Comparison of ENCODE assay signal across 8 cellular contexts in genomic region chr6:89144358-89145041, GRCh38. TPM values are rescaled to one million over a fixed set of nuclear protein-coding genes. Genes with fewer than 3 reads are reported as not detected.
A peak's percentile ranks its signal among the peaks of the same experiment; 100 is the strongest.
DNase-seq lines count a peak whose midpoint lies in the region; ATAC-seq, FAIRE-seq and TF ChIP-seq lines count a peak whose summit lies in the region.

No MANE protein-coding gene starts in this region.

- H3K9me3 Mint-ChIP-seq in activated T-cell treated with anti-CD3 and anti-CD28 coated beads, Interleukin-2, amount 50 U/mL, for 4 hours: no peaks in the 10 kb centered on the region
- H3K9me3 Mint-ChIP-seq in activated T-cell treated with anti-CD3 and anti-CD28 coated beads, Interleukin-2, amount 50 U/mL, for 72 hours: no peaks in the 10 kb centered on the region
- no peaks in the 10 kb centered on the region for H3K9me3 Mint-ChIP-seq in HFFc6

- H3K36me3 ChIP-seq in SJCRH30 (no peaks in the 10 kb centered on the region), thoracic aorta (no peaks in the 10 kb centered on the region), kidney (ENCODE audit: control insufficient read depth in 1 of 2, insufficient read depth in 2 of 2, low read length in 2 of 2) (peaks cover 0 to under 1% of the 10 kb centered on the region in 2 donors)

- H3K4me3 ChIP-seq in SJCRH30 (peak overlapping the region; percentile 84), thoracic aorta (peak overlapping the region; percentile 90), kidney (ENCODE audit: low read length in 2 of 2) (no peak overlapping the region)

- H3K4me3 Mint-ChIP-seq in activated T-cell treated with anti-CD3 and anti-CD28 coated beads, Interleukin-2, amount 50 U/mL, for 4 hours: peak overlapping the region; percentile 31
- peak overlapping the region in 1 of 2 donors; percentile 20 for H3K4me3 Mint-ChIP-seq in activated T-cell treated with anti-CD3 and anti-CD28 coated beads, Interleukin-2, amount 50 U/mL, for 72 hours
- H3K4me3 Mint-ChIP-seq in HFFc6: no peak overlapping the region

- H3K9ac ChIP-seq in kidney (ENCODE audit: low read length in 2 of 2): peak overlapping the region in 1 of 2 donors; percentile 8

- no peaks in the 10 kb centered on the region for H3K27me3 ChIP-seq in SJCRH30
- H3K27me3 ChIP-seq in thoracic aorta (replicated peaks; ENCODE audit: insufficient read depth): no peaks in the 10 kb centered on the region

- DNase-seq in activated T-cell treated with anti-CD3 and anti-CD28 coated beads, Interleukin-2, amount 50 U/mL, for 4 hours: no peak
- DNase-seq in activated T-cell treated with anti-CD3 and anti-CD28 coated beads, Interleukin-2, amount 50 U/mL, for 72 hours: no peak
- peak; percentile 4 to 47 for DNase-seq in SJCRH30
- DNase-seq in thoracic aorta (ENCODE audit: low spot score): no peak
- DNase-seq in HFFc6: no peak
- no peak for DNase-seq in kidney
- no peak for DNase-seq in anterior cingulate cortex (lab: John Stamatoyannopoulos, UW)

- FAIRE-seq in kidney (lab: Jason Lieb, UNC): no peak

- peaks cover 33% of the 10 kb centered on the region for H3K4me1 Mint-ChIP-seq in activated T-cell treated with anti-CD3 and anti-CD28 coated beads, Interleukin-2, amount 50 U/mL, for 4 hours (ENCODE audit: low read depth)
- H3K4me1 Mint-ChIP-seq in activated T-cell treated with anti-CD3 and anti-CD28 coated beads, Interleukin-2, amount 50 U/mL, for 72 hours (ENCODE audit: low read depth): peaks cover 37% of the 10 kb centered on the region
- peaks cover 46% of the 10 kb centered on the region for H3K4me1 Mint-ChIP-seq in HFFc6 (ENCODE audit: low read depth)

- no peak overlapping the region for H3K27ac Mint-ChIP-seq in activated T-cell treated with anti-CD3 and anti-CD28 coated beads, Interleukin-2, amount 50 U/mL, for 72 hours
- H3K27ac Mint-ChIP-seq in HFFc6: no peak overlapping the region

- H3K27ac ChIP-seq in SJCRH30 (no peak overlapping the region), thoracic aorta (peak overlapping the region in 1 of 2 donors; percentile 21), kidney (ENCODE audit: low read depth in 2 of 2, low read length in 2 of 2) (no peak overlapping the region)

- intact Hi-C loops in kidney (cut with DNase I): no loop called here

- H3K36me3 Mint-ChIP-seq in activated T-cell treated with anti-CD3 and anti-CD28 coated beads, Interleukin-2, amount 50 U/mL, for 4 hours (ENCODE audit: insufficient read depth): peaks cover 9% of the 10 kb centered on the region
- H3K36me3 Mint-ChIP-seq in activated T-cell treated with anti-CD3 and anti-CD28 coated beads, Interleukin-2, amount 50 U/mL, for 72 hours (ENCODE audit: insufficient read depth in 2 of 2): peaks cover 7 to 11% of the 10 kb centered on the region in 2 donors
- no peaks in the 10 kb centered on the region; the same call in 1 of the 2 replicates for H3K36me3 Mint-ChIP-seq in HFFc6 (ENCODE audit: low read depth)

- ATAC-seq in activated T-cell treated with anti-CD3 and anti-CD28 coated beads, Interleukin-2, amount 50 U/mL, for 4 hours: no peak
- ATAC-seq in activated T-cell treated with anti-CD3 and anti-CD28 coated beads, Interleukin-2, amount 50 U/mL, for 72 hours (replicated peaks in 1 of 2): no peak
- ATAC-seq in HG02884 (IDR thresholded peaks at IDR 0.05; ENCODE audit: unreplicated experiment): peak; percentile 36
- no peak for ATAC-seq in thoracic aorta (ENCODE audit: insufficient number of reproducible peaks, low FRiP score, low read depth)

- H3K4me1 ChIP-seq in SJCRH30 (peaks cover 12% of the 10 kb centered on the region), thoracic aorta (ENCODE audit: control insufficient read depth in 1 of 2, low read depth in 2 of 2) (peaks cover 11 to 51% of the 10 kb centered on the region in 2 donors), kidney (ENCODE audit: control insufficient read depth in 1 of 2, insufficient read depth in 1 of 2, low read depth in 1 of 2, low read length in 2 of 2) (no peaks in the 10 kb centered on the region)

- H3K9me3 ChIP-seq in SJCRH30 (replicated peaks) (no peaks in the 10 kb centered on the region), thoracic aorta (no peaks in the 10 kb centered on the region), kidney (ENCODE audit: control insufficient read depth in 1 of 2, low read length in 2 of 2) (no peaks in the 10 kb centered on the region)

- TF ChIP-seq CTCF in thoracic aorta (IDR thresholded peaks at IDR 0.05) (no peak), HFFc6 (IDR thresholded peaks at IDR 0.05) (no peak), kidney (IDR thresholded peaks at IDR 0.05; ENCODE audit: borderline replicate concordance, extremely low read depth, insufficient read depth) (no peak)

- H3K27me3 Mint-ChIP-seq in activated T-cell treated with anti-CD3 and anti-CD28 coated beads, Interleukin-2, amount 50 U/mL, for 4 hours (ENCODE audit: low read depth): no peaks in the 10 kb centered on the region
- no peaks in the 10 kb centered on the region for H3K27me3 Mint-ChIP-seq in activated T-cell treated with anti-CD3 and anti-CD28 coated beads, Interleukin-2, amount 50 U/mL, for 72 hours (ENCODE audit: low read depth)
- peaks cover 5% of the 10 kb centered on the region; the same call in 1 of the 2 replicates for H3K27me3 Mint-ChIP-seq in HFFc6 (ENCODE audit: insufficient read depth)

RNA-seq across cellular contexts. Expression of gene PM20D2, which starts 1.4 kb away (rescaled TPM):
- total RNA-seq in activated T-cell treated with anti-CD3 and anti-CD28 coated beads, Interleukin-2, amount 50 U/mL, for 4 hours: 10 to 100 TPM; 11.2 to 17.7 (median 14.4) TPM
- 10 to 100 TPM; 11.6 to 17.6 TPM for total RNA-seq in activated T-cell treated with anti-CD3 and anti-CD28 coated beads, Interleukin-2, amount 50 U/mL, for 72 hours
- 51.9 and 57.8 TPM in 2 replicates for total RNA-seq in SJCRH30 (2014; rRNA removed; shearing (Covaris generic))
- 10 to 100 TPM; 23.7 to 58.6 TPM for total RNA-seq in thoracic aorta
- 1 to 10 TPM; 3.0 to 4.9 (median 3.2) TPM for total RNA-seq in HFFc6 (2021; fragmentation: NEBNext Ultra II Directional; extraction: Animal tissue kit (Norgen Biotek cat#: 25700))
- total RNA-seq in kidney: 14.4 TPM
- polyA plus RNA-seq in kidney (ENCODE audit: insufficient read depth, low read depth, low replicate concordance): 5.7 TPM

RNA-seq across cellular contexts. Expression of gene SRSF12, which starts 26.6 kb away (rescaled TPM):
- total RNA-seq in activated T-cell treated with anti-CD3 and anti-CD28 coated beads, Interleukin-2, amount 50 U/mL, for 4 hours: 1 to 10 TPM in 1 of 3 donors, under 1 TPM in 2; 0.11 to 1.3 (median 0.30) TPM
- total RNA-seq in activated T-cell treated with anti-CD3 and anti-CD28 coated beads, Interleukin-2, amount 50 U/mL, for 72 hours: under 1 TPM; 0.23 to 0.46 TPM
- 8.3 and 10.0 TPM in 2 replicates for total RNA-seq in SJCRH30 (2014; rRNA removed; shearing (Covaris generic))
- total RNA-seq in thoracic aorta: 1 to 10 TPM in 1 of 2 donors, under 1 TPM in 1; 0.41 to 1.3 TPM
- total RNA-seq in HFFc6 (2021; fragmentation: NEBNext Ultra II Directional; extraction: Animal tissue kit (Norgen Biotek cat#: 25700)): not detected
- total RNA-seq in kidney: 2.3 TPM
- 1.0 TPM for polyA plus RNA-seq in kidney (ENCODE audit: insufficient read depth, low read depth, low replicate concordance)

Comparison
In these comparisons a context has a peak if more than half of its experiments do, and no peak if none do; other contexts are left out.
1. DNase-seq: peak in SJCRH30 (2 of 2); none in activated T-cell treated with anti-CD3 and anti-CD28 coated beads, Interleukin-2, amount 50 U/mL, for 4 hours (single experiment), activated T-cell treated with anti-CD3 and anti-CD28 coated beads, Interleukin-2, amount 50 U/mL, for 72 hours (0 of 2), thoracic aorta (single experiment), HFFc6 (single experiment), kidney (single experiment) and anterior cingulate cortex (0 of 58).
2. H3K4me3 ChIP-seq: peak in SJCRH30 (single experiment) and thoracic aorta (single experiment); none in kidney (0 of 2).